In the genomic region with DNA sequence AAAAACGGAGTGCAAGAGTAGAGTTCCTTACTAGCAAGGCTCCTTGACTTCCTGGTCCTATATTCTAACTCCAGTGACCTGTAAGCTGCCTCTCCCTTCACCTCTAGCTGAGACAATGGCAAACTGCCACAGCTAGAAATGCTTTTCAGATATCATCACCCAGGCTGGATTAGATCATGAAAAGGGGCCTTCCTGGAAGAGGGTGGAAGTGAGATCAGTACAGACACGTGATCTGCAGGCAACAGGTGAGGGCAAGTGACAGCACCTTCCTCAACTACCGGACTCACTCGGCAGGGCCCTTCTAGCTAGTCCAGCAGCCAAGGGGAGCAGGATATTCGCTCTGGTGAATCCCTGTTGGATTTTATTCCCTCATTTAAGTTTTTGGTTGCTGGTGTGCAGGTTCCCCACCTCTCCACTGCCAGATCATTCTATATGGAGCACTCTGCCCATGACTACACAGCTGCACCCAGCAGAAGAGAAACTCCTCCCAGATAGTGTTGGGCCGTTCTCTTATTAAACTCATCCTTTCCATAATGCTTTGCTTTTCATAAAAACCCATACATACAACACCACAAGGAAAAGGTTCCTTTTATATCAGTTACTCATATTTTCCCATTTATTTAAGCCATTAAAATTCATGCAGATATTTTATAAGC, we compare ENCODE assay signal across 1 cellular context.
TF ChIP-seq lines count a peak whose summit lies in the region.

No MANE protein-coding gene starts in this region.

TF ChIP-seq in K562, 482 proteins besides CTCF, POLR2A, EP300 and RAD21 (continues in another document):
- TF ChIP-seq POLR3A (IDR thresholded peaks at IDR 0.05; ENCODE audit: borderline replicate concordance, extremely low read depth, insufficient read depth, insufficient read length) (no peak), BHLHE40 (IDR thresholded peaks at IDR 0.05; ENCODE audit: low read length) (peak; percentile 47), CBX2 (IDR thresholded peaks at IDR 0.05; ENCODE audit: insufficient read depth, low read length, poor library complexity, severe bottlenecking) (no peak), CTBP1 (IDR thresholded peaks at IDR 0.05; ENCODE audit: borderline replicate concordance) (0 out of 2 replicates have a peak, but pooled peaks have one; percentile 27), ZNF41 (CRISPR knock-in tag; conservative IDR thresholded peaks at IDR 0.05) (no peak), CBFA2T2 (conservative IDR thresholded peaks at IDR 0.05) (no peak), GABPB1 (CRISPR knock-in tag; IDR thresholded peaks at IDR 0.05) (no peak), FOXA3 (CRISPR knock-in tag; conservative IDR thresholded peaks at IDR 0.05 in 1 of 2, IDR thresholded peaks at IDR 0.05 in 1 of 2) (no peak), GTF2F1 (IDR thresholded peaks at IDR 0.05; ENCODE audit: low read depth, low read length) (no peak), SOX6 (IDR thresholded peaks at IDR 0.05) (peak; percentile 34; the same call in 1 of the 2 replicates), ZNF384 (IDR thresholded peaks at IDR 0.05; ENCODE audit: low read depth, low read length) (no peak), MEF2A (IDR thresholded peaks at IDR 0.05; ENCODE audit: control insufficient read depth, low read depth, low read length) (no peak), ETS2 (tag; IDR thresholded peaks at IDR 0.05; ENCODE audit: borderline replicate concordance, poor library complexity, severe bottlenecking) (no peak), SMARCA5 (IDR thresholded peaks at IDR 0.05) (no peak), JUND (IDR thresholded peaks at IDR 0.05; ENCODE audit: borderline replicate concordance, low read depth, low read length) (peak; percentile 4; the same call in 1 of the 2 replicates), JUND (tag; IDR thresholded peaks at IDR 0.05; ENCODE audit: borderline replicate concordance, low read depth, low read length) (no peak; the same call in 2 of the 3 replicates)
- TF ChIP-seq, protein P1, sequence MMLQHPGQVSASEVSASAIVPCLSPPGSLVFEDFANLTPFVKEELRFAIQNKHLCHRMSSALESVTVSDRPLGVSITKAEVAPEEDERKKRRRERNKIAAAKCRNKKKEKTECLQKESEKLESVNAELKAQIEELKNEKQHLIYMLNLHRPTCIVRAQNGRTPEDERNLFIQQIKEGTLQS (IDR thresholded peaks at IDR 0.05), result peak; percentile 44; the same call in 1 of the 2 replicates
- TF ChIP-seq, protein P1 (CRISPR knock-in tag; conservative IDR thresholded peaks at IDR 0.05), result no peak
- TF ChIP-seq, protein P2, sequence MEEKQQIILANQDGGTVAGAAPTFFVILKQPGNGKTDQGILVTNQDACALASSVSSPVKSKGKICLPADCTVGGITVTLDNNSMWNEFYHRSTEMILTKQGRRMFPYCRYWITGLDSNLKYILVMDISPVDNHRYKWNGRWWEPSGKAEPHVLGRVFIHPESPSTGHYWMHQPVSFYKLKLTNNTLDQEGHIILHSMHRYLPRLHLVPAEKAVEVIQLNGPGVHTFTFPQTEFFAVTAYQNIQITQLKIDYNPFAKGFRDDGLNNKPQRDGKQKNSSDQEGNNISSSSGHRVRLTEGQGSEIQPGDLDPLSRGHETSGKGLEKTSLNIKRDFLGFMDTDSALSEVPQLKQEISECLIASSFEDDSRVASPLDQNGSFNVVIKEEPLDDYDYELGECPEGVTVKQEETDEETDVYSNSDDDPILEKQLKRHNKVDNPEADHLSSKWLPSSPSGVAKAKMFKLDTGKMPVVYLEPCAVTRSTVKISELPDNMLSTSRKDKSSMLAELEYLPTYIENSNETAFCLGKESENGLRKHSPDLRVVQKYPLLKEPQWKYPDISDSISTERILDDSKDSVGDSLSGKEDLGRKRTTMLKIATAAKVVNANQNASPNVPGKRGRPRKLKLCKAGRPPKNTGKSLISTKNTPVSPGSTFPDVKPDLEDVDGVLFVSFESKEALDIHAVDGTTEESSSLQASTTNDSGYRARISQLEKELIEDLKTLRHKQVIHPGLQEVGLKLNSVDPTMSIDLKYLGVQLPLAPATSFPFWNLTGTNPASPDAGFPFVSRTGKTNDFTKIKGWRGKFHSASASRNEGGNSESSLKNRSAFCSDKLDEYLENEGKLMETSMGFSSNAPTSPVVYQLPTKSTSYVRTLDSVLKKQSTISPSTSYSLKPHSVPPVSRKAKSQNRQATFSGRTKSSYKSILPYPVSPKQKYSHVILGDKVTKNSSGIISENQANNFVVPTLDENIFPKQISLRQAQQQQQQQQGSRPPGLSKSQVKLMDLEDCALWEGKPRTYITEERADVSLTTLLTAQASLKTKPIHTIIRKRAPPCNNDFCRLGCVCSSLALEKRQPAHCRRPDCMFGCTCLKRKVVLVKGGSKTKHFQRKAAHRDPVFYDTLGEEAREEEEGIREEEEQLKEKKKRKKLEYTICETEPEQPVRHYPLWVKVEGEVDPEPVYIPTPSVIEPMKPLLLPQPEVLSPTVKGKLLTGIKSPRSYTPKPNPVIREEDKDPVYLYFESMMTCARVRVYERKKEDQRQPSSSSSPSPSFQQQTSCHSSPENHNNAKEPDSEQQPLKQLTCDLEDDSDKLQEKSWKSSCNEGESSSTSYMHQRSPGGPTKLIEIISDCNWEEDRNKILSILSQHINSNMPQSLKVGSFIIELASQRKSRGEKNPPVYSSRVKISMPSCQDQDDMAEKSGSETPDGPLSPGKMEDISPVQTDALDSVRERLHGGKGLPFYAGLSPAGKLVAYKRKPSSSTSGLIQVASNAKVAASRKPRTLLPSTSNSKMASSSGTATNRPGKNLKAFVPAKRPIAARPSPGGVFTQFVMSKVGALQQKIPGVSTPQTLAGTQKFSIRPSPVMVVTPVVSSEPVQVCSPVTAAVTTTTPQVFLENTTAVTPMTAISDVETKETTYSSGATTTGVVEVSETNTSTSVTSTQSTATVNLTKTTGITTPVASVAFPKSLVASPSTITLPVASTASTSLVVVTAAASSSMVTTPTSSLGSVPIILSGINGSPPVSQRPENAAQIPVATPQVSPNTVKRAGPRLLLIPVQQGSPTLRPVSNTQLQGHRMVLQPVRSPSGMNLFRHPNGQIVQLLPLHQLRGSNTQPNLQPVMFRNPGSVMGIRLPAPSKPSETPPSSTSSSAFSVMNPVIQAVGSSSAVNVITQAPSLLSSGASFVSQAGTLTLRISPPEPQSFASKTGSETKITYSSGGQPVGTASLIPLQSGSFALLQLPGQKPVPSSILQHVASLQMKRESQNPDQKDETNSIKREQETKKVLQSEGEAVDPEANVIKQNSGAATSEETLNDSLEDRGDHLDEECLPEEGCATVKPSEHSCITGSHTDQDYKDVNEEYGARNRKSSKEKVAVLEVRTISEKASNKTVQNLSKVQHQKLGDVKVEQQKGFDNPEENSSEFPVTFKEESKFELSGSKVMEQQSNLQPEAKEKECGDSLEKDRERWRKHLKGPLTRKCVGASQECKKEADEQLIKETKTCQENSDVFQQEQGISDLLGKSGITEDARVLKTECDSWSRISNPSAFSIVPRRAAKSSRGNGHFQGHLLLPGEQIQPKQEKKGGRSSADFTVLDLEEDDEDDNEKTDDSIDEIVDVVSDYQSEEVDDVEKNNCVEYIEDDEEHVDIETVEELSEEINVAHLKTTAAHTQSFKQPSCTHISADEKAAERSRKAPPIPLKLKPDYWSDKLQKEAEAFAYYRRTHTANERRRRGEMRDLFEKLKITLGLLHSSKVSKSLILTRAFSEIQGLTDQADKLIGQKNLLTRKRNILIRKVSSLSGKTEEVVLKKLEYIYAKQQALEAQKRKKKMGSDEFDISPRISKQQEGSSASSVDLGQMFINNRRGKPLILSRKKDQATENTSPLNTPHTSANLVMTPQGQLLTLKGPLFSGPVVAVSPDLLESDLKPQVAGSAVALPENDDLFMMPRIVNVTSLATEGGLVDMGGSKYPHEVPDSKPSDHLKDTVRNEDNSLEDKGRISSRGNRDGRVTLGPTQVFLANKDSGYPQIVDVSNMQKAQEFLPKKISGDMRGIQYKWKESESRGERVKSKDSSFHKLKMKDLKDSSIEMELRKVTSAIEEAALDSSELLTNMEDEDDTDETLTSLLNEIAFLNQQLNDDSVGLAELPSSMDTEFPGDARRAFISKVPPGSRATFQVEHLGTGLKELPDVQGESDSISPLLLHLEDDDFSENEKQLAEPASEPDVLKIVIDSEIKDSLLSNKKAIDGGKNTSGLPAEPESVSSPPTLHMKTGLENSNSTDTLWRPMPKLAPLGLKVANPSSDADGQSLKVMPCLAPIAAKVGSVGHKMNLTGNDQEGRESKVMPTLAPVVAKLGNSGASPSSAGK (IDR thresholded peaks at IDR 0.05), result no peak
- TF ChIP-seq, protein P3, sequence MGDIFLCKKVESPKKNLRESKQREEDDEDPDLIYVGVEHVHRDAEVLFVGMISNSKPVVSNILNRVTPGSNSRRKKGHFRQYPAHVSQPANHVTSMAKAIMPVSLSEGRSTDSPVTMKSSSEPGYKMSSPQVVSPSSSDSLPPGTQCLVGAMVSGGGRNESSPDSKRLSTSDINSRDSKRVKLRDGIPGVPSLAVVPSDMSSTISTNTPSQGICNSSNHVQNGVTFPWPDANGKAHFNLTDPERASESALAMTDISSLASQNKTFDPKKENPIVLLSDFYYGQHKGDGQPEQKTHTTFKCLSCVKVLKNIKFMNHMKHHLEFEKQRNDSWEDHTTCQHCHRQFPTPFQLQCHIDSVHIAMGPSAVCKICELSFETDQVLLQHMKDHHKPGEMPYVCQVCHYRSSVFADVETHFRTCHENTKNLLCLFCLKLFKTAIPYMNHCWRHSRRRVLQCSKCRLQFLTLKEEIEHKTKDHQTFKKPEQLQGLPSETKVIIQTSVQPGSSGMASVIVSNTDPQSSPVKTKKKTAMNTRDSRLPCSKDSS (IDR thresholded peaks at IDR 0.05; ENCODE audit: low read depth, partially characterized antibody), result no peak
- TF ChIP-seq, protein P4, sequence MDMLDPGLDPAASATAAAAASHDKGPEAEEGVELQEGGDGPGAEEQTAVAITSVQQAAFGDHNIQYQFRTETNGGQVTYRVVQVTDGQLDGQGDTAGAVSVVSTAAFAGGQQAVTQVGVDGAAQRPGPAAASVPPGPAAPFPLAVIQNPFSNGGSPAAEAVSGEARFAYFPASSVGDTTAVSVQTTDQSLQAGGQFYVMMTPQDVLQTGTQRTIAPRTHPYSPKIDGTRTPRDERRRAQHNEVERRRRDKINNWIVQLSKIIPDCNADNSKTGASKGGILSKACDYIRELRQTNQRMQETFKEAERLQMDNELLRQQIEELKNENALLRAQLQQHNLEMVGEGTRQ (CRISPR knock-in tag; IDR thresholded peaks at IDR 0.05), result peak; percentile 27
- TF ChIP-seq, protein P5, sequence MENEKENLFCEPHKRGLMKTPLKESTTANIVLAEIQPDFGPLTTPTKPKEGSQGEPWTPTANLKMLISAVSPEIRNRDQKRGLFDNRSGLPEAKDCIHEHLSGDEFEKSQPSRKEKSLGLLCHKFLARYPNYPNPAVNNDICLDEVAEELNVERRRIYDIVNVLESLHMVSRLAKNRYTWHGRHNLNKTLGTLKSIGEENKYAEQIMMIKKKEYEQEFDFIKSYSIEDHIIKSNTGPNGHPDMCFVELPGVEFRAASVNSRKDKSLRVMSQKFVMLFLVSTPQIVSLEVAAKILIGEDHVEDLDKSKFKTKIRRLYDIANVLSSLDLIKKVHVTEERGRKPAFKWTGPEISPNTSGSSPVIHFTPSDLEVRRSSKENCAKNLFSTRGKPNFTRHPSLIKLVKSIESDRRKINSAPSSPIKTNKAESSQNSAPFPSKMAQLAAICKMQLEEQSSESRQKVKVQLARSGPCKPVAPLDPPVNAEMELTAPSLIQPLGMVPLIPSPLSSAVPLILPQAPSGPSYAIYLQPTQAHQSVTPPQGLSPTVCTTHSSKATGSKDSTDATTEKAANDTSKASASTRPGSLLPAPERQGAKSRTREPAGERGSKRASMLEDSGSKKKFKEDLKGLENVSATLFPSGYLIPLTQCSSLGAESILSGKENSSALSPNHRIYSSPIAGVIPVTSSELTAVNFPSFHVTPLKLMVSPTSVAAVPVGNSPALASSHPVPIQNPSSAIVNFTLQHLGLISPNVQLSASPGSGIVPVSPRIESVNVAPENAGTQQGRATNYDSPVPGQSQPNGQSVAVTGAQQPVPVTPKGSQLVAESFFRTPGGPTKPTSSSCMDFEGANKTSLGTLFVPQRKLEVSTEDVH (IDR thresholded peaks at IDR 0.05; ENCODE audit: low read depth, partially characterized antibody), result no peak
- TF ChIP-seq, protein P6, sequence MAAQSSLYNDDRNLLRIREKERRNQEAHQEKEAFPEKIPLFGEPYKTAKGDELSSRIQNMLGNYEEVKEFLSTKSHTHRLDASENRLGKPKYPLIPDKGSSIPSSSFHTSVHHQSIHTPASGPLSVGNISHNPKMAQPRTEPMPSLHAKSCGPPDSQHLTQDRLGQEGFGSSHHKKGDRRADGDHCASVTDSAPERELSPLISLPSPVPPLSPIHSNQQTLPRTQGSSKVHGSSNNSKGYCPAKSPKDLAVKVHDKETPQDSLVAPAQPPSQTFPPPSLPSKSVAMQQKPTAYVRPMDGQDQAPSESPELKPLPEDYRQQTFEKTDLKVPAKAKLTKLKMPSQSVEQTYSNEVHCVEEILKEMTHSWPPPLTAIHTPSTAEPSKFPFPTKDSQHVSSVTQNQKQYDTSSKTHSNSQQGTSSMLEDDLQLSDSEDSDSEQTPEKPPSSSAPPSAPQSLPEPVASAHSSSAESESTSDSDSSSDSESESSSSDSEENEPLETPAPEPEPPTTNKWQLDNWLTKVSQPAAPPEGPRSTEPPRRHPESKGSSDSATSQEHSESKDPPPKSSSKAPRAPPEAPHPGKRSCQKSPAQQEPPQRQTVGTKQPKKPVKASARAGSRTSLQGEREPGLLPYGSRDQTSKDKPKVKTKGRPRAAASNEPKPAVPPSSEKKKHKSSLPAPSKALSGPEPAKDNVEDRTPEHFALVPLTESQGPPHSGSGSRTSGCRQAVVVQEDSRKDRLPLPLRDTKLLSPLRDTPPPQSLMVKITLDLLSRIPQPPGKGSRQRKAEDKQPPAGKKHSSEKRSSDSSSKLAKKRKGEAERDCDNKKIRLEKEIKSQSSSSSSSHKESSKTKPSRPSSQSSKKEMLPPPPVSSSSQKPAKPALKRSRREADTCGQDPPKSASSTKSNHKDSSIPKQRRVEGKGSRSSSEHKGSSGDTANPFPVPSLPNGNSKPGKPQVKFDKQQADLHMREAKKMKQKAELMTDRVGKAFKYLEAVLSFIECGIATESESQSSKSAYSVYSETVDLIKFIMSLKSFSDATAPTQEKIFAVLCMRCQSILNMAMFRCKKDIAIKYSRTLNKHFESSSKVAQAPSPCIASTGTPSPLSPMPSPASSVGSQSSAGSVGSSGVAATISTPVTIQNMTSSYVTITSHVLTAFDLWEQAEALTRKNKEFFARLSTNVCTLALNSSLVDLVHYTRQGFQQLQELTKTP (IDR thresholded peaks at IDR 0.05; ENCODE audit: low read depth in 1 of 2, partially characterized antibody in 2 of 2), result no peak
- TF ChIP-seq, protein P7, sequence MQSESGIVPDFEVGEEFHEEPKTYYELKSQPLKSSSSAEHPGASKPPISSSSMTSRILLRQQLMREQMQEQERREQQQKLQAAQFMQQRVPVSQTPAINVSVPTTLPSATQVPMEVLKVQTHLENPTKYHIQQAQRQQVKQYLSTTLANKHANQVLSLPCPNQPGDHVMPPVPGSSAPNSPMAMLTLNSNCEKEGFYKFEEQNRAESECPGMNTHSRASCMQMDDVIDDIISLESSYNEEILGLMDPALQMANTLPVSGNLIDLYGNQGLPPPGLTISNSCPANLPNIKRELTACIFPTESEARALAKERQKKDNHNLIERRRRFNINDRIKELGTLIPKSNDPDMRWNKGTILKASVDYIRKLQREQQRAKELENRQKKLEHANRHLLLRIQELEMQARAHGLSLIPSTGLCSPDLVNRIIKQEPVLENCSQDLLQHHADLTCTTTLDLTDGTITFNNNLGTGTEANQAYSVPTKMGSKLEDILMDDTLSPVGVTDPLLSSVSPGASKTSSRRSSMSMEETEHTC (IDR thresholded peaks at IDR 0.05), result no peak
